Comparison of ENCODE assay signal across 11 cellular contexts in the genomic region with DNA sequence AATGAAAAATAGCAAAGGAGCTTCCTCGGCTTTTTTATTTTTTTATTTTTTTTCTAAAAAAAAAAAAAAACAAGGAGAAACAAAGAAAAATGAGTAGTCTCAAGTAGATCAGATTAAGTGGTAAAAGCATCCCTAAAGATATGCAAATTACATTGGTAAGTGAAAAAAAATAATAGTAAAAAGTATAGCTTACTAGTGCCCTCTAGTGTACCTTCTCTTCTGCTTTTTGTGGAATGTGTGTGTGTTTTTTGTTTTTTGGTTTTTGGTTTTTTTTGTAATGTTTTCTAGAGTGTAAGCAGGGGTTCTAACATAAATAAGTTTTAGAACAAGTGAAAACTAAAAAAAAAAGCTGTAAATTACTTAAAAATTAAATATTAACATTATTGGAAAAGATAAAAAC.
DNase-seq lines count a peak whose midpoint lies in the region; ATAC-seq and TF ChIP-seq lines count a peak whose summit lies in the region.
"Had no signal": no experiment of that assay in that cellular context is flagged by ENCODE, and none has a peak within 500 bp of the region (broad histone marks: within the 10 kb centered on the region; RNA-seq: fewer than 3 reads in every experiment).

No MANE protein-coding gene starts in this region.

- intact Hi-C loops in HCT116 (cut with micrococcal nuclease), result loop anchor here (5.0 to 10.0 kb wide), 2 partner anchors 537 to 945 kb away; no protein-coding TSS in a partner anchor
- intact Hi-C loops in transverse colon (cut with DNase I; ENCODE audit: low total_unique reads), result no loop called here
- intact Hi-C loops in activated CD4-positive, alpha-beta T cell treated with anti-CD3 and anti-CD28 coated beads, Interleukin-2, amount 10 ng/mL, durations not matched to agents 24 days and 14 days (cut with micrococcal nuclease), result no loop called here

- no peak overlapping the region for H3K4me3 Mint-ChIP-seq in activated CD4-positive, alpha-beta T cell treated with anti-CD3 and anti-CD28 coated beads, Interleukin-2, amount 10 ng/mL, durations not matched to agents 24 days and 14 days
- H3K4me3 Mint-ChIP-seq: naive B cell had no signal

- WGBS in tibial nerve, 2 donors, result 8 to 11% methylated on average over 1 of the region's 1 CpG
- 63 to 65% methylated on average over 1 of the region's 1 CpG for WGBS in transverse colon (ENCODE audit: low coverage in 1 of 2), 2 donors

- H3K4me3 ChIP-seq in HCT116 (replicated peaks in 1 of 2; ENCODE audit: low read depth in 1 of 2, low read length in 2 of 2), result no peak overlapping the region
- no peak overlapping the region for H3K4me3 ChIP-seq in OCI-LY1 (ENCODE audit: low read depth, low read length, poor library complexity, severe bottlenecking)
- no peak overlapping the region for H3K4me3 ChIP-seq in fibroblast of pulmonary artery (replicated peaks; ENCODE audit: low read depth, low read length)
- no peak overlapping the region for H3K4me3 ChIP-seq in tibial nerve
- H3K4me3 ChIP-seq in transverse colon, result no peak overlapping the region
- H3K4me3 ChIP-seq: HAP-1 had no signal

- H3K4me2 ChIP-seq in HCT116 (ENCODE audit: low read length) (no peak overlapping the region), OCI-LY1 (ENCODE audit: low read length) (no peak overlapping the region)

- H3K36me3 ChIP-seq in HCT116 (ENCODE audit: control insufficient read depth in 1 of 2, insufficient read depth in 2 of 2, low read length in 2 of 2) (no peaks in the 10 kb centered on the region), OCI-LY1 (ENCODE audit: insufficient read depth, low read length) (no peaks in the 10 kb centered on the region), tibial nerve (no peaks in the 10 kb centered on the region), transverse colon (no peaks in the 10 kb centered on the region)
- H3K36me3 ChIP-seq: HAP-1 had no signal

- TF ChIP-seq EP300 in tibial nerve (IDR thresholded peaks at IDR 0.05) (no peak), transverse colon (IDR thresholded peaks at IDR 0.05; ENCODE audit: low read depth) (no peak)

- no peaks in the 10 kb centered on the region for H3K79me2 ChIP-seq in HCT116 (ENCODE audit: insufficient read depth, low read length)
- H3K79me2 ChIP-seq in OCI-LY1 (ENCODE audit: insufficient read depth, low read length), result no peaks in the 10 kb centered on the region

- H3K27ac Mint-ChIP-seq in activated CD4-positive, alpha-beta T cell treated with anti-CD3 and anti-CD28 coated beads, Interleukin-2, amount 10 ng/mL, durations not matched to agents 24 days and 14 days, result no peak overlapping the region
- H3K27ac Mint-ChIP-seq: naive B cell had no signal

- POLR2A ChIA-PET in HCT116 (lab: Charles Lee), result interaction anchor here (0.7 kb wide), 1 partner anchor 73 kb away, joined by 3 read pairs; no protein-coding TSS in a partner anchor

- no peaks in the 10 kb centered on the region for H3K9me3 Mint-ChIP-seq in activated CD4-positive, alpha-beta T cell treated with anti-CD3 and anti-CD28 coated beads, Interleukin-2, amount 10 ng/mL, durations not matched to agents 24 days and 14 days

- RAD21 ChIA-PET in HCT116 (lab: Charles Lee; ENCODE audit: low non-redundant PET in 1 of 2, low total read pairs in 2 of 2, uncharacterized antibody in 2 of 2, unreplicated experiment in 2 of 2), result interaction anchor here (0.6 to 0.9 kb wide), 2 partner anchors 452 to 948 kb away, joined by 3 to 7 read pairs; no protein-coding TSS in a partner anchor

- in situ Hi-C loops in transverse colon (cut with MboI; ENCODE audit: low pct_ligation_motif_present in 1 of 4, low pct_unique_long_range_greater_than_20kb in 1 of 4, low sequenced_read_pairs in 3 of 4), result no loop called here

- H3K4me1 Mint-ChIP-seq in activated CD4-positive, alpha-beta T cell treated with anti-CD3 and anti-CD28 coated beads, Interleukin-2, amount 10 ng/mL, durations not matched to agents 24 days and 14 days, result no peaks in the 10 kb centered on the region
- H3K4me1 Mint-ChIP-seq: naive B cell had no signal

- no peaks in the 10 kb centered on the region for H3K27me3 ChIP-seq in HCT116 (ENCODE audit: insufficient read depth, low read length)
- H3K27me3 ChIP-seq in OCI-LY1 (ENCODE audit: insufficient read depth, low read length), result no peaks in the 10 kb centered on the region
- no peaks in the 10 kb centered on the region for H3K27me3 ChIP-seq in tibial nerve
- H3K27me3 ChIP-seq in transverse colon, result no peaks in the 10 kb centered on the region

- BruUV-seq in HCT116 (replicated peaks; lab: Mats Ljungman, UMichigan), result no TSS peak

- no peak for DNase-seq in AG09319 (ENCODE audit: extremely low read depth, low read depth)
- DNase-seq in HCT116 (ENCODE audit: low read depth, low spot score), result no peak
- DNase-seq in fibroblast of pulmonary artery (ENCODE audit: low read depth), result peak; percentile 37
- no peak for DNase-seq in tibial nerve (ENCODE audit: low spot score in 2 of 2)
- no peak for DNase-seq in transverse colon
- no peak for DNase-seq in activated CD4-positive, alpha-beta T cell treated with anti-CD3 and anti-CD28 coated beads for 1 hour
- DNase-seq in activated CD4-positive, alpha-beta T cell treated with anti-CD3 and anti-CD28 coated beads, Interleukin-2, amount 10 ng/mL, durations not matched to agents 24 days and 14 days, result no peak
- DNase-seq: naive B cell, NCI-H1436 treated with DMSO at 0.1 percent for 48 hours had no signal

- TF ChIP-seq POLR2A in HCT116 (IDR thresholded peaks at IDR 0.05; ENCODE audit: borderline replicate concordance, extremely low read depth, insufficient read depth, insufficient read length) (no peak), tibial nerve (IDR thresholded peaks at IDR 0.05) (no peak), transverse colon (IDR thresholded peaks at IDR 0.05) (no peak)

- H3K9ac ChIP-seq in HCT116 (ENCODE audit: low read length), result no peak overlapping the region
- no peak overlapping the region for H3K9ac ChIP-seq in OCI-LY1 (ENCODE audit: low read length)

- H3K9me2 ChIP-seq in HCT116 (ENCODE audit: insufficient read depth) (no peaks in the 10 kb centered on the region; the same call in 1 of the 2 replicates), OCI-LY1 (ENCODE audit: low read depth, low read length) (no peaks in the 10 kb centered on the region)

- TF ChIP-seq RAD21 in HCT116 (IDR thresholded peaks at IDR 0.05; ENCODE audit: low read depth), result peak; percentile 56

- H3K36me3 Mint-ChIP-seq in activated CD4-positive, alpha-beta T cell treated with anti-CD3 and anti-CD28 coated beads, Interleukin-2, amount 10 ng/mL, durations not matched to agents 24 days and 14 days (ENCODE audit: low read depth), result no peaks in the 10 kb centered on the region
- H3K36me3 Mint-ChIP-seq: naive B cell had no signal

- H3K4me1 ChIP-seq in HCT116 (ENCODE audit: control insufficient read depth in 1 of 2, insufficient read depth in 2 of 2, low read length in 2 of 2) (no peaks in the 10 kb centered on the region), OCI-LY1 (ENCODE audit: insufficient read depth, low read length, severe bottlenecking) (no peaks in the 10 kb centered on the region), tibial nerve (no peaks in the 10 kb centered on the region), transverse colon (no peaks in the 10 kb centered on the region)
- H3K4me1 ChIP-seq: HAP-1 had no signal

- no peaks in the 10 kb centered on the region for H3K27me3 Mint-ChIP-seq in activated CD4-positive, alpha-beta T cell treated with anti-CD3 and anti-CD28 coated beads, Interleukin-2, amount 10 ng/mL, durations not matched to agents 24 days and 14 days
- H3K27me3 Mint-ChIP-seq: naive B cell had no signal

- TF ChIP-seq CTCF in AG09319 (IDR thresholded peaks at IDR 0.05; ENCODE audit: low read depth, low read length), result peak; percentile 1; the same call in 1 of the 2 replicates
- TF ChIP-seq CTCF in HCT116 (IDR thresholded peaks at IDR 0.05 in 2 of 3, conservative IDR thresholded peaks at IDR 0.05 in 1 of 3; ENCODE audit: borderline replicate concordance in 1 of 3, insufficient read depth in 1 of 3, low read depth in 2 of 3, low read length in 2 of 3), result peak; percentile 30 to 49 (median 40); a peak in 5 of 6 replicates
- TF ChIP-seq CTCF in OCI-LY1 (IDR thresholded peaks at IDR 0.05; ENCODE audit: low read length), result peak; percentile 35; the same call in 1 of the 2 replicates
- TF ChIP-seq CTCF in fibroblast of pulmonary artery (IDR thresholded peaks at IDR 0.05; ENCODE audit: low read length, missing control alignments), result peak; percentile 55
- TF ChIP-seq CTCF in tibial nerve (IDR thresholded peaks at IDR 0.05), result peak in 1 of 5 experiments; percentile 37
- no peak for TF ChIP-seq CTCF in transverse colon (IDR thresholded peaks at IDR 0.05)

- no peaks in the 10 kb centered on the region for H3K9me3 ChIP-seq in HCT116 (ENCODE audit: control insufficient read depth in 1 of 2, insufficient read depth in 1 of 2, low read depth in 1 of 2, low read length in 2 of 2)
- H3K9me3 ChIP-seq in OCI-LY1 (ENCODE audit: low read length), result no peaks in the 10 kb centered on the region
- H3K9me3 ChIP-seq in tibial nerve, result no peaks in the 10 kb centered on the region
- H3K9me3 ChIP-seq in transverse colon, result no peaks in the 10 kb centered on the region
- H3K9me3 ChIP-seq: HAP-1 had no signal

- H2AFZ ChIP-seq in HCT116 (ENCODE audit: low read depth, low read length, poor library complexity, severe bottlenecking) (no peak overlapping the region), OCI-LY1 (ENCODE audit: low read length) (no peak overlapping the region)

- no peaks in the 10 kb centered on the region for H3F3A ChIP-seq in OCI-LY1 (ENCODE audit: insufficient read depth, low read length)

- no peak overlapping the region for H3K27ac ChIP-seq in HCT116 (ENCODE audit: low read depth, low read length)
- H3K27ac ChIP-seq in OCI-LY1 (ENCODE audit: low read depth, low read length, poor library complexity, severe bottlenecking), result no peak overlapping the region
- H3K27ac ChIP-seq in tibial nerve, result no peak overlapping the region
- H3K27ac ChIP-seq in transverse colon, result no peak overlapping the region

- ATAC-seq in HCT116, result no peak

- CTCF ChIA-PET in HCT116 (lab: Charles Lee), result interaction anchor here (0.6 to 1.6 kb wide), 10 partner anchors 11 to 948 kb away, joined by 3 to 5 read pairs (median 4); no protein-coding TSS in a partner anchor

- H4K20me1 ChIP-seq in HCT116 (ENCODE audit: insufficient read depth) (no peaks in the 10 kb centered on the region), OCI-LY1 (ENCODE audit: insufficient read depth, low read length) (no peaks in the 10 kb centered on the region)

TF ChIP-seq in HCT116, 20 proteins besides CTCF, POLR2A, EP300 and RAD21 (continues in another document):
- TF ChIP-seq TCF7L2 (IDR thresholded peaks at IDR 0.05; ENCODE audit: borderline replicate concordance, extremely low read depth, insufficient read depth, insufficient read length) (no peak), SP1 (IDR thresholded peaks at IDR 0.05; ENCODE audit: low read depth) (no peak), CEBPB (IDR thresholded peaks at IDR 0.05; ENCODE audit: low read depth) (no peak), FOSL1 (IDR thresholded peaks at IDR 0.05; ENCODE audit: low read depth) (no peak), CBX3 (IDR thresholded peaks at IDR 0.05; ENCODE audit: low read depth) (no peak), EZH2 (IDR thresholded peaks at IDR 0.05) (no peak), SIN3A (IDR thresholded peaks at IDR 0.05; ENCODE audit: low read depth) (no peak)

Comparison
In these comparisons a context has a peak if more than half of its experiments do, and no peak if none do; other contexts are left out.
1. CTCF ChIP-seq: peak in AG09319 (single experiment), HCT116 (3 of 3), OCI-LY1 (single experiment) and fibroblast of pulmonary artery (single experiment); none in transverse colon (0 of 5).